ENCODE assay signal across 3 cellular contexts in genomic region chr19:49338691-49339363, GRCh38.
TF ChIP-seq lines count a peak whose summit lies in the region.

No MANE protein-coding gene starts in this region.

TF ChIP-seq in A549, 52 proteins besides CTCF, POLR2A, EP300 and RAD21:
- no peak for TF ChIP-seq ZSCAN20 (CRISPR knock-in tag; IDR thresholded peaks at IDR 0.05)
- TF ChIP-seq CBX8 (IDR thresholded peaks at IDR 0.05), result no peak
- TF ChIP-seq, protein P1, sequence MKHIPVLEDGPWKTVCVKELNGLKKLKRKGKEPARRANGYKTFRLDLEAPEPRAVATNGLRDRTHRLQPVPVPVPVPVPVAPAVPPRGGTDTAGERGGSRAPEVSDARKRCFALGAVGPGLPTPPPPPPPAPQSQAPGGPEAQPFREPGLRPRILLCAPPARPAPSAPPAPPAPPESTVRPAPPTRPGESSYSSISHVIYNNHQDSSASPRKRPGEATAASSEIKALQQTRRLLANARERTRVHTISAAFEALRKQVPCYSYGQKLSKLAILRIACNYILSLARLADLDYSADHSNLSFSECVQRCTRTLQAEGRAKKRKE (CRISPR knock-in tag; IDR thresholded peaks at IDR 0.05; ENCODE audit: low read depth), result no peak

TF ChIP-seq in HCT116, 20 proteins besides CTCF, POLR2A, EP300 and RAD21:
- TF ChIP-seq CEBPB (IDR thresholded peaks at IDR 0.05; ENCODE audit: low read depth) (no peak), JUND (IDR thresholded peaks at IDR 0.05) (no peak), SP1 (IDR thresholded peaks at IDR 0.05; ENCODE audit: low read depth) (no peak), ZNF274 (IDR thresholded peaks at IDR 0.05; ENCODE audit: low read depth, low read length) (no peak), MAX (IDR thresholded peaks at IDR 0.05) (no peak), SRF (IDR thresholded peaks at IDR 0.05; ENCODE audit: low read depth) (no peak), EZH2phosphoT487 (IDR thresholded peaks at IDR 0.05; ENCODE audit: borderline replicate concordance) (no peak), YY1 (IDR thresholded peaks at IDR 0.05; ENCODE audit: extremely low read depth, insufficient replicate concordance, low read depth, low read length) (no peak), POLR2AphosphoS5 (IDR thresholded peaks at IDR 0.05; ENCODE audit: low read depth, low read length) (no peak)

TF ChIP-seq in K562, 482 proteins besides CTCF, POLR2A, EP300 and RAD21:
- peak in 1 of 2 experiments; percentile 48; a peak in 1 of 4 replicates for TF ChIP-seq MAZ (CRISPR knock-in tag; conservative IDR thresholded peaks at IDR 0.05 in 1 of 2, IDR thresholded peaks at IDR 0.05 in 1 of 2)
- peak; percentile 37; the same call in 1 of the 2 replicates for TF ChIP-seq SP1 (CRISPR knock-in tag; IDR thresholded peaks at IDR 0.05)
- TF ChIP-seq HMG20B (CRISPR knock-in tag; IDR thresholded peaks at IDR 0.05), result no peak
- TF ChIP-seq, protein P2, sequence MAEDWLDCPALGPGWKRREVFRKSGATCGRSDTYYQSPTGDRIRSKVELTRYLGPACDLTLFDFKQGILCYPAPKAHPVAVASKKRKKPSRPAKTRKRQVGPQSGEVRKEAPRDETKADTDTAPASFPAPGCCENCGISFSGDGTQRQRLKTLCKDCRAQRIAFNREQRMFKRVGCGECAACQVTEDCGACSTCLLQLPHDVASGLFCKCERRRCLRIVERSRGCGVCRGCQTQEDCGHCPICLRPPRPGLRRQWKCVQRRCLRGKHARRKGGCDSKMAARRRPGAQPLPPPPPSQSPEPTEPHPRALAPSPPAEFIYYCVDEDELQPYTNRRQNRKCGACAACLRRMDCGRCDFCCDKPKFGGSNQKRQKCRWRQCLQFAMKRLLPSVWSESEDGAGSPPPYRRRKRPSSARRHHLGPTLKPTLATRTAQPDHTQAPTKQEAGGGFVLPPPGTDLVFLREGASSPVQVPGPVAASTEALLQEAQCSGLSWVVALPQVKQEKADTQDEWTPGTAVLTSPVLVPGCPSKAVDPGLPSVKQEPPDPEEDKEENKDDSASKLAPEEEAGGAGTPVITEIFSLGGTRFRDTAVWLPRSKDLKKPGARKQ (CRISPR knock-in tag; IDR thresholded peaks at IDR 0.05), result peak; percentile 89; the same call in 1 of the 2 replicates
- TF ChIP-seq, protein P3, sequence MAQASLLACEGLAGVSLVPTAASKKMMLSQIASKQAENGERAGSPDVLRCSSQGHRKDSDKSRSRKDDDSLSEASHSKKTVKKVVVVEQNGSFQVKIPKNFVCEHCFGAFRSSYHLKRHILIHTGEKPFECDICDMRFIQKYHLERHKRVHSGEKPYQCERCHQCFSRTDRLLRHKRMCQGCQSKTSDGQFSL (CRISPR knock-in tag; IDR thresholded peaks at IDR 0.05), result no peak
- TF ChIP-seq, protein P3 (tag; IDR thresholded peaks at IDR 0.05), result peak in 1 of 2 experiments; percentile 31; a peak in 1 of 4 replicates
- no peak for TF ChIP-seq POLR3G (IDR thresholded peaks at IDR 0.05; ENCODE audit: extremely low read depth, insufficient read length, insufficient replicate concordance)
- TF ChIP-seq, protein P4, sequence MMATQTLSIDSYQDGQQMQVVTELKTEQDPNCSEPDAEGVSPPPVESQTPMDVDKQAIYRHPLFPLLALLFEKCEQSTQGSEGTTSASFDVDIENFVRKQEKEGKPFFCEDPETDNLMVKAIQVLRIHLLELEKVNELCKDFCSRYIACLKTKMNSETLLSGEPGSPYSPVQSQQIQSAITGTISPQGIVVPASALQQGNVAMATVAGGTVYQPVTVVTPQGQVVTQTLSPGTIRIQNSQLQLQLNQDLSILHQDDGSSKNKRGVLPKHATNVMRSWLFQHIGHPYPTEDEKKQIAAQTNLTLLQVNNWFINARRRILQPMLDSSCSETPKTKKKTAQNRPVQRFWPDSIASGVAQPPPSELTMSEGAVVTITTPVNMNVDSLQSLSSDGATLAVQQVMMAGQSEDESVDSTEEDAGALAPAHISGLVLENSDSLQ (IDR thresholded peaks at IDR 0.05), result peak; percentile 54
- TF ChIP-seq SNAPC5 (CRISPR knock-in tag; IDR thresholded peaks at IDR 0.05), result no peak
